Comparison of ENCODE assay signal across 10 cellular contexts in genomic region chr1:166924829-166925541, GRCh38. TPM values are rescaled to one million over a fixed set of nuclear protein-coding genes. Genes with fewer than 3 reads are reported as not detected.
DNase-seq lines count a peak whose midpoint lies in the region; ATAC-seq, FAIRE-seq and TF ChIP-seq lines count a peak whose summit lies in the region.
"Had no signal": no experiment of that assay in that cellular context is flagged by ENCODE, and none has a peak within 500 bp of the region (broad histone marks: within the 10 kb centered on the region; RNA-seq: fewer than 3 reads in every experiment).

No MANE protein-coding gene starts in this region.

- no peaks in the 10 kb centered on the region for H3K9me3 ChIP-seq in right atrium auricular region
- H3K9me3 ChIP-seq in heart right ventricle: no peaks in the 10 kb centered on the region
- H3K9me3 ChIP-seq in OCI-LY7 (ENCODE audit: low read length): peaks cover 7% of the 10 kb centered on the region; the same call in 1 of the 2 replicates
- H3K9me3 ChIP-seq in kidney (ENCODE audit: control insufficient read depth in 1 of 2, low read length in 2 of 2): no peaks in the 10 kb centered on the region
- H3K9me3 ChIP-seq: esophagus muscularis mucosa had no signal

- POLR2A ChIA-PET in OCI-LY7 (lab: Charles Lee): no interaction called here

- no peak for FAIRE-seq in kidney (lab: Jason Lieb, UNC)

- H3K27me3 ChIP-seq in right atrium auricular region (no peaks in the 10 kb centered on the region), heart right ventricle (peaks cover 0 to 33% (median 19%) of the 10 kb centered on the region in 7 donors)

- no peaks in the 10 kb centered on the region for H3K36me3 ChIP-seq in right atrium auricular region
- H3K36me3 ChIP-seq in heart right ventricle: no peaks in the 10 kb centered on the region
- H3K36me3 ChIP-seq in OCI-LY7 (ENCODE audit: insufficient read depth, low read length): no peaks in the 10 kb centered on the region; the same call in 1 of the 2 replicates
- H3K36me3 ChIP-seq in kidney (ENCODE audit: control insufficient read depth in 1 of 2, insufficient read depth in 2 of 2, low read length in 2 of 2): no peaks in the 10 kb centered on the region
- H3K36me3 ChIP-seq: esophagus muscularis mucosa had no signal

- no peak for TF ChIP-seq CTCF in right atrium auricular region (IDR thresholded peaks at IDR 0.05)
- TF ChIP-seq CTCF in heart right ventricle (IDR thresholded peaks at IDR 0.05): no peak
- TF ChIP-seq CTCF in OCI-LY7 (conservative IDR thresholded peaks at IDR 0.05; ENCODE audit: low read length): no peak
- TF ChIP-seq CTCF in kidney (IDR thresholded peaks at IDR 0.05; ENCODE audit: borderline replicate concordance, extremely low read depth, insufficient read depth): no peak

- no peak for ATAC-seq in heart right ventricle
- peak; percentile 83 for ATAC-seq in HG02870 (IDR thresholded peaks at IDR 0.05; ENCODE audit: unreplicated experiment)
- no peak for ATAC-seq in GM18520 (IDR thresholded peaks at IDR 0.05; ENCODE audit: unreplicated experiment)

- H3K9me2 ChIP-seq in OCI-LY7 (ENCODE audit: insufficient read depth, low read length): no peaks in the 10 kb centered on the region

- 68 to 90% methylated on average over 3 of the region's 3 CpGs for whole genome bisulfite sequencing in heart right ventricle, 2 donors

- H3K4me3 ChIP-seq in right atrium auricular region (no peak overlapping the region), heart right ventricle (no peak overlapping the region), OCI-LY7 (ENCODE audit: low read depth, low read length, poor library complexity, severe bottlenecking) (peak overlapping the region; percentile 39), kidney (ENCODE audit: low read length in 2 of 2) (no peak overlapping the region)
- H3K4me3 ChIP-seq: esophagus muscularis mucosa had no signal

- H3K4me1 ChIP-seq in right atrium auricular region (peaks cover 0 to 42% of the 10 kb centered on the region in 2 donors), heart right ventricle (peaks cover 0 to 35% (median 16%) of the 10 kb centered on the region in 9 donors), OCI-LY7 (ENCODE audit: insufficient read depth, low read length, poor library complexity, severe bottlenecking) (peaks cover 25% of the 10 kb centered on the region), kidney (ENCODE audit: control insufficient read depth in 1 of 2, insufficient read depth in 1 of 2, low read depth in 1 of 2, low read length in 2 of 2) (no peaks in the 10 kb centered on the region)

- CTCF ChIA-PET in OCI-LY7 (lab: Charles Lee; ENCODE audit: unreplicated experiment): interaction anchor here (0.5 to 0.6 kb wide), 2 partner anchors 16 to 132 kb away, joined by 3 read pairs; no protein-coding TSS in a partner anchor

- no TSS peak for BruUV-seq in OCI-LY7 (replicated peaks; lab: Mats Ljungman, UMichigan)

- DNase-seq in right atrium auricular region (ENCODE audit: low spot score) (no peak), heart right ventricle (no peak), OCI-LY7 (ENCODE audit: low spot score) (peak; percentile 72), caudate nucleus (lab: John Stamatoyannopoulos, UW) (no peak), glomerular visceral epithelial cell (ENCODE audit: extremely low spot score) (no peak), kidney (no peak)
- DNase-seq: amniotic stem cell had no signal

- H3K9ac ChIP-seq in kidney (ENCODE audit: low read length in 2 of 2): no peak overlapping the region

- intact Hi-C loops in heart right ventricle (cut with DNase I) (loop anchor here in 1 of 10 donors (5.0 kb wide), 1 partner anchor 47 kb away; no protein-coding TSS in a partner anchor), OCI-LY7 (cut with micrococcal nuclease; ENCODE audit: unreplicated experiment) (no loop called here), kidney (cut with DNase I) (no loop called here)

- peak overlapping the region; percentile 65; the same call in 1 of the 2 replicates for H2AFZ ChIP-seq in OCI-LY7 (ENCODE audit: low read length)

- H3K27ac ChIP-seq in right atrium auricular region (peak overlapping the region; percentile 49 to 82), heart right ventricle (peak overlapping the region in 5 of 10 donors; percentile 60 to 79 (median 75)), OCI-LY7 (ENCODE audit: low read depth, low read length, poor library complexity, severe bottlenecking) (peak overlapping the region; percentile 56), caudate nucleus (ENCODE audit: low read depth, low read length) (no peak overlapping the region), kidney (ENCODE audit: low read depth in 2 of 2, low read length in 2 of 2) (no peak overlapping the region)
- H3K27ac ChIP-seq: esophagus muscularis mucosa had no signal

- peak overlapping the region; percentile 57 for H3K4me2 ChIP-seq in OCI-LY7 (ENCODE audit: low read length)

- H3K79me2 ChIP-seq in OCI-LY7 (ENCODE audit: insufficient read depth, low read depth, low read length): no peaks in the 10 kb centered on the region

- H4K20me1 ChIP-seq in OCI-LY7 (ENCODE audit: insufficient read depth, low read length): no peaks in the 10 kb centered on the region

RNA-seq across cellular contexts. Expression of gene TADA1, which starts 48.9 kb away (rescaled TPM):
- total RNA-seq in right atrium auricular region (10 to 100 TPM; 10.9 to 11.1 TPM), heart right ventricle (10 to 100 TPM in 3 of 10 donors, 1 to 10 TPM in 7; 7.5 to 12.8 (median 9.2) TPM), OCI-LY7 (2022) (16.4 and 20.3 TPM in 2 replicates), kidney (11.5 TPM)
- polyA plus RNA-seq in heart right ventricle (1 to 10 TPM; 6.0 to 7.7 TPM), kidney (ENCODE audit: insufficient read depth, low read depth, low replicate concordance) (13.7 TPM)
- 14.9 and 16.9 TPM in 2 replicates for total RNA-seq in OCI-LY7 (2014; rRNA removed; shearing (Covaris generic))

RNA-seq across cellular contexts. Expression of gene ILDR2, which starts 50.4 kb away (rescaled TPM):
- 10 to 100 TPM in 1 of 2 donors, 1 to 10 TPM in 1; 7.3 to 23.2 TPM for total RNA-seq in right atrium auricular region
- total RNA-seq in heart right ventricle: 10 to 100 TPM in 1 of 10 donors, 1 to 10 TPM in 9; 3.1 to 12.6 (median 5.1) TPM
- under 1 TPM; 0.29 to 0.80 TPM for polyA plus RNA-seq in heart right ventricle
- total RNA-seq in OCI-LY7 (2014; rRNA removed; shearing (Covaris generic)): 5.3 and 6.0 TPM in 2 replicates
- total RNA-seq in OCI-LY7 (2022): 2.5 and 3.2 TPM in 2 replicates
- 5.9 TPM for total RNA-seq in kidney
- 1.5 TPM for polyA plus RNA-seq in kidney (ENCODE audit: insufficient read depth, low read depth, low replicate concordance)

Comparison
In these comparisons a context has a peak if more than half of its experiments do, and no peak if none do; other contexts are left out.
1. H3K27ac ChIP-seq: peak in right atrium auricular region (2 of 2) and OCI-LY7 (single experiment); none in caudate nucleus (single experiment) and kidney (0 of 2).